Comparison of ENCODE assay signal across 1 cellular context in genomic region chr6:52215787-52216186, GRCh38.
TF ChIP-seq lines count a peak whose summit lies in the region.

No MANE protein-coding gene starts in this region.

TF ChIP-seq in GM12878, 131 proteins besides CTCF, POLR2A, EP300 and RAD21 (continued from another document):
- no peak for TF ChIP-seq SKIL (IDR thresholded peaks at IDR 0.05; ENCODE audit: low read depth, poor library complexity, severe bottlenecking)
